In genomic region chr11:13448876-13449275, GRCh38 we compare ENCODE assay signal across 1 cellular context.
TF ChIP-seq lines count a peak whose summit lies in the region.

No MANE protein-coding gene starts in this region.

TF ChIP-seq in K562, 482 proteins besides CTCF, POLR2A, EP300 and RAD21 (continued from another document and continues in another):
- TF ChIP-seq USF2 (CRISPR knock-in tag; IDR thresholded peaks at IDR 0.05) (no peak), THRA (IDR thresholded peaks at IDR 0.05) (no peak), ZNF57 (CRISPR knock-in tag; IDR thresholded peaks at IDR 0.05) (no peak), ELF1 (tag; IDR thresholded peaks at IDR 0.05) (no peak), L3MBTL2 (IDR thresholded peaks at IDR 0.05) (peak; percentile 19; the same call in 1 of the 2 replicates), NFYB (IDR thresholded peaks at IDR 0.05; ENCODE audit: extremely low read depth, insufficient read length) (no peak), CC2D1A (IDR thresholded peaks at IDR 0.05) (peak; percentile 18; the same call in 1 of the 2 replicates), BHLHE40 (IDR thresholded peaks at IDR 0.05; ENCODE audit: low read length) (no peak), ZNF175 (CRISPR knock-in tag; IDR thresholded peaks at IDR 0.05; ENCODE audit: low read depth) (peak; percentile 35; the same call in 1 of the 2 replicates), LEF1 (IDR thresholded peaks at IDR 0.05) (no peak), ERF (CRISPR knock-in tag; IDR thresholded peaks at IDR 0.05) (no peak), ZNF778 (CRISPR knock-in tag; IDR thresholded peaks at IDR 0.05) (no peak), CREB1 (IDR thresholded peaks at IDR 0.05) (no peak), CREB1 (CRISPR knock-in tag; IDR thresholded peaks at IDR 0.05) (no peak), NR1H2 (CRISPR knock-in tag; IDR thresholded peaks at IDR 0.05) (no peak), ATF2 (CRISPR knock-in tag; IDR thresholded peaks at IDR 0.05) (no peak), ATF7 (IDR thresholded peaks at IDR 0.05) (peak; percentile 73), ZNF354B (CRISPR knock-in tag; IDR thresholded peaks at IDR 0.05) (no peak), ZNF75A (CRISPR knock-in tag; IDR thresholded peaks at IDR 0.05) (no peak), TRIM24 (IDR thresholded peaks at IDR 0.05) (peak; percentile 69 to 75), HOXB6 (CRISPR knock-in tag; IDR thresholded peaks at IDR 0.05; ENCODE audit: borderline replicate concordance) (no peak), BRD9 (IDR thresholded peaks at IDR 0.05; ENCODE audit: low read depth, partially characterized antibody) (no peak), RCOR1 (IDR thresholded peaks at IDR 0.05; ENCODE audit: borderline replicate concordance in 1 of 2, low read depth in 2 of 2, low read length in 2 of 2) (no peak), NR2F6 (CRISPR knock-in tag; IDR thresholded peaks at IDR 0.05) (no peak), RBM22 (IDR thresholded peaks at IDR 0.05; ENCODE audit: low read depth, low read length, poor library complexity, severe bottlenecking) (no peak), EHMT2 (IDR thresholded peaks at IDR 0.05) (no peak), SMAD4 (CRISPR knock-in tag; conservative IDR thresholded peaks at IDR 0.05) (peak; percentile 65; the same call in 1 of the 2 replicates), GABPA (tag; conservative IDR thresholded peaks at IDR 0.05; ENCODE audit: low read depth) (0 out of 2 replicates have a peak, but pooled peaks have one; percentile 13), XRCC5 (IDR thresholded peaks at IDR 0.05; ENCODE audit: low read depth, low read length) (no peak), BRD4 (IDR thresholded peaks at IDR 0.05) (0 out of 2 replicates have a peak, but pooled peaks have one; percentile 40), ZBED1 (IDR thresholded peaks at IDR 0.05) (no peak), PYGO2 (tag; IDR thresholded peaks at IDR 0.05) (no peak), RAD51 (IDR thresholded peaks at IDR 0.05; ENCODE audit: borderline replicate concordance, low read depth) (no peak), SMARCA4 (IDR thresholded peaks at IDR 0.05) (no peak), ZNF24 (IDR thresholded peaks at IDR 0.05) (no peak), SMAD3 (CRISPR knock-in tag; conservative IDR thresholded peaks at IDR 0.05) (no peak), ZNF217 (CRISPR knock-in tag; IDR thresholded peaks at IDR 0.05) (no peak), ZNF551 (CRISPR knock-in tag; IDR thresholded peaks at IDR 0.05) (no peak), TFAM (CRISPR knock-in tag; conservative IDR thresholded peaks at IDR 0.05) (no peak), ELK3 (CRISPR knock-in tag; IDR thresholded peaks at IDR 0.05) (no peak), TCFL5 (CRISPR knock-in tag; conservative IDR thresholded peaks at IDR 0.05) (no peak), ZKSCAN8 (CRISPR knock-in tag; IDR thresholded peaks at IDR 0.05) (no peak)
- TF ChIP-seq, protein P1, sequence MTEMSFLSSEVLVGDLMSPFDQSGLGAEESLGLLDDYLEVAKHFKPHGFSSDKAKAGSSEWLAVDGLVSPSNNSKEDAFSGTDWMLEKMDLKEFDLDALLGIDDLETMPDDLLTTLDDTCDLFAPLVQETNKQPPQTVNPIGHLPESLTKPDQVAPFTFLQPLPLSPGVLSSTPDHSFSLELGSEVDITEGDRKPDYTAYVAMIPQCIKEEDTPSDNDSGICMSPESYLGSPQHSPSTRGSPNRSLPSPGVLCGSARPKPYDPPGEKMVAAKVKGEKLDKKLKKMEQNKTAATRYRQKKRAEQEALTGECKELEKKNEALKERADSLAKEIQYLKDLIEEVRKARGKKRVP (CRISPR knock-in tag; IDR thresholded peaks at IDR 0.05), result peak; percentile 91
- TF ChIP-seq, protein P2, sequence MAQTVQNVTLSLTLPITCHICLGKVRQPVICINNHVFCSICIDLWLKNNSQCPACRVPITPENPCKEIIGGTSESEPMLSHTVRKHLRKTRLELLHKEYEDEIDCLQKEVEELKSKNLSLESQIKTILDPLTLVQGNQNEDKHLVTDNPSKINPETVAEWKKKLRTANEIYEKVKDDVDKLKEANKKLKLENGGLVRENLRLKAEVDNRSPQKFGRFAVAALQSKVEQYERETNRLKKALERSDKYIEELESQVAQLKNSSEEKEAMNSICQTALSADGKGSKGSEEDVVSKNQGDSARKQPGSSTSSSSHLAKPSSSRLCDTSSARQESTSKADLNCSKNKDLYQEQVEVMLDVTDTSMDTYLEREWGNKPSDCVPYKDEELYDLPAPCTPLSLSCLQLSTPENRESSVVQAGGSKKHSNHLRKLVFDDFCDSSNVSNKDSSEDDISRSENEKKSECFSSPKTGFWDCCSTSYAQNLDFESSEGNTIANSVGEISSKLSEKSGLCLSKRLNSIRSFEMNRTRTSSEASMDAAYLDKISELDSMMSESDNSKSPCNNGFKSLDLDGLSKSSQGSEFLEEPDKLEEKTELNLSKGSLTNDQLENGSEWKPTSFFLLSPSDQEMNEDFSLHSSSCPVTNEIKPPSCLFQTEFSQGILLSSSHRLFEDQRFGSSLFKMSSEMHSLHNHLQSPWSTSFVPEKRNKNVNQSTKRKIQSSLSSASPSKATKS (CRISPR knock-in tag; IDR thresholded peaks at IDR 0.05), result no peak
- TF ChIP-seq, protein P3, sequence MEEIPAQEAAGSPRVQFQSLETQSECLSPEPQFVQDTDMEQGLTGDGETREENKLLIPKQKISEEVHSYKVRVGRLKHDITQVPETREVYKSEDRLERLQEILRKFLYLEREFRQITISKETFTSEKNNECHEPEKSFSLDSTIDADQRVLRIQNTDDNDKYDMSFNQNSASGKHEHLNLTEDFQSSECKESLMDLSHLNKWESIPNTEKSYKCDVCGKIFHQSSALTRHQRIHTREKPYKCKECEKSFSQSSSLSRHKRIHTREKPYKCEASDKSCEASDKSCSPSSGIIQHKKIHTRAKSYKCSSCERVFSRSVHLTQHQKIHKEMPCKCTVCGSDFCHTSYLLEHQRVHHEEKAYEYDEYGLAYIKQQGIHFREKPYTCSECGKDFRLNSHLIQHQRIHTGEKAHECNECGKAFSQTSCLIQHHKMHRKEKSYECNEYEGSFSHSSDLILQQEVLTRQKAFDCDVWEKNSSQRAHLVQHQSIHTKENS (CRISPR knock-in tag; IDR thresholded peaks at IDR 0.05), result no peak
- TF ChIP-seq, protein P4, sequence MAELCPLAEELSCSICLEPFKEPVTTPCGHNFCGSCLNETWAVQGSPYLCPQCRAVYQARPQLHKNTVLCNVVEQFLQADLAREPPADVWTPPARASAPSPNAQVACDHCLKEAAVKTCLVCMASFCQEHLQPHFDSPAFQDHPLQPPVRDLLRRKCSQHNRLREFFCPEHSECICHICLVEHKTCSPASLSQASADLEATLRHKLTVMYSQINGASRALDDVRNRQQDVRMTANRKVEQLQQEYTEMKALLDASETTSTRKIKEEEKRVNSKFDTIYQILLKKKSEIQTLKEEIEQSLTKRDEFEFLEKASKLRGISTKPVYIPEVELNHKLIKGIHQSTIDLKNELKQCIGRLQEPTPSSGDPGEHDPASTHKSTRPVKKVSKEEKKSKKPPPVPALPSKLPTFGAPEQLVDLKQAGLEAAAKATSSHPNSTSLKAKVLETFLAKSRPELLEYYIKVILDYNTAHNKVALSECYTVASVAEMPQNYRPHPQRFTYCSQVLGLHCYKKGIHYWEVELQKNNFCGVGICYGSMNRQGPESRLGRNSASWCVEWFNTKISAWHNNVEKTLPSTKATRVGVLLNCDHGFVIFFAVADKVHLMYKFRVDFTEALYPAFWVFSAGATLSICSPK (IDR thresholded peaks at IDR 0.05; ENCODE audit: borderline replicate concordance), result no peak
- TF ChIP-seq, protein P5, sequence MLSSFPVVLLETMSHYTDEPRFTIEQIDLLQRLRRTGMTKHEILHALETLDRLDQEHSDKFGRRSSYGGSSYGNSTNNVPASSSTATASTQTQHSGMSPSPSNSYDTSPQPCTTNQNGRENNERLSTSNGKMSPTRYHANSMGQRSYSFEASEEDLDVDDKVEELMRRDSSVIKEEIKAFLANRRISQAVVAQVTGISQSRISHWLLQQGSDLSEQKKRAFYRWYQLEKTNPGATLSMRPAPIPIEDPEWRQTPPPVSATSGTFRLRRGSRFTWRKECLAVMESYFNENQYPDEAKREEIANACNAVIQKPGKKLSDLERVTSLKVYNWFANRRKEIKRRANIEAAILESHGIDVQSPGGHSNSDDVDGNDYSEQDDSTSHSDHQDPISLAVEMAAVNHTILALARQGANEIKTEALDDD (IDR thresholded peaks at IDR 0.05), result no peak
- TF ChIP-seq, protein P6, sequence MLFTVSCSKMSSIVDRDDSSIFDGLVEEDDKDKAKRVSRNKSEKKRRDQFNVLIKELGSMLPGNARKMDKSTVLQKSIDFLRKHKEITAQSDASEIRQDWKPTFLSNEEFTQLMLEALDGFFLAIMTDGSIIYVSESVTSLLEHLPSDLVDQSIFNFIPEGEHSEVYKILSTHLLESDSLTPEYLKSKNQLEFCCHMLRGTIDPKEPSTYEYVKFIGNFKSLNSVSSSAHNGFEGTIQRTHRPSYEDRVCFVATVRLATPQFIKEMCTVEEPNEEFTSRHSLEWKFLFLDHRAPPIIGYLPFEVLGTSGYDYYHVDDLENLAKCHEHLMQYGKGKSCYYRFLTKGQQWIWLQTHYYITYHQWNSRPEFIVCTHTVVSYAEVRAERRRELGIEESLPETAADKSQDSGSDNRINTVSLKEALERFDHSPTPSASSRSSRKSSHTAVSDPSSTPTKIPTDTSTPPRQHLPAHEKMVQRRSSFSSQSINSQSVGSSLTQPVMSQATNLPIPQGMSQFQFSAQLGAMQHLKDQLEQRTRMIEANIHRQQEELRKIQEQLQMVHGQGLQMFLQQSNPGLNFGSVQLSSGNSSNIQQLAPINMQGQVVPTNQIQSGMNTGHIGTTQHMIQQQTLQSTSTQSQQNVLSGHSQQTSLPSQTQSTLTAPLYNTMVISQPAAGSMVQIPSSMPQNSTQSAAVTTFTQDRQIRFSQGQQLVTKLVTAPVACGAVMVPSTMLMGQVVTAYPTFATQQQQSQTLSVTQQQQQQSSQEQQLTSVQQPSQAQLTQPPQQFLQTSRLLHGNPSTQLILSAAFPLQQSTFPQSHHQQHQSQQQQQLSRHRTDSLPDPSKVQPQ (CRISPR knock-in tag; IDR thresholded peaks at IDR 0.05; ENCODE audit: borderline replicate concordance), result no peak
- TF ChIP-seq, protein P7, sequence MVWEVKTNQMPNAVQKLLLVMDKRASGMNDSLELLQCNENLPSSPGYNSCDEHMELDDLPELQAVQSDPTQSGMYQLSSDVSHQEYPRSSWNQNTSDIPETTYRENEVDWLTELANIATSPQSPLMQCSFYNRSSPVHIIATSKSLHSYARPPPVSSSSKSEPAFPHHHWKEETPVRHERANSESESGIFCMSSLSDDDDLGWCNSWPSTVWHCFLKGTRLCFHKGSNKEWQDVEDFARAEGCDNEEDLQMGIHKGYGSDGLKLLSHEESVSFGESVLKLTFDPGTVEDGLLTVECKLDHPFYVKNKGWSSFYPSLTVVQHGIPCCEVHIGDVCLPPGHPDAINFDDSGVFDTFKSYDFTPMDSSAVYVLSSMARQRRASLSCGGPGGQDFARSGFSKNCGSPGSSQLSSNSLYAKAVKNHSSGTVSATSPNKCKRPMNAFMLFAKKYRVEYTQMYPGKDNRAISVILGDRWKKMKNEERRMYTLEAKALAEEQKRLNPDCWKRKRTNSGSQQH (CRISPR knock-in tag; IDR thresholded peaks at IDR 0.05), result no peak
- TF ChIP-seq, protein P8, sequence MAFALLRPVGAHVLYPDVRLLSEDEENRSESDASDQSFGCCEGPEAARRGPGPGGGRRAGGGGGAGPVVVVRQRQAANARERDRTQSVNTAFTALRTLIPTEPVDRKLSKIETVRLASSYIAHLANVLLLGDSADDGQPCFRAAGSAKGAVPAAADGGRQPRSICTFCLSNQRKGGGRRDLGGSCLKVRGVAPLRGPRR (CRISPR knock-in tag; IDR thresholded peaks at IDR 0.05), result no peak
- TF ChIP-seq, protein P9, sequence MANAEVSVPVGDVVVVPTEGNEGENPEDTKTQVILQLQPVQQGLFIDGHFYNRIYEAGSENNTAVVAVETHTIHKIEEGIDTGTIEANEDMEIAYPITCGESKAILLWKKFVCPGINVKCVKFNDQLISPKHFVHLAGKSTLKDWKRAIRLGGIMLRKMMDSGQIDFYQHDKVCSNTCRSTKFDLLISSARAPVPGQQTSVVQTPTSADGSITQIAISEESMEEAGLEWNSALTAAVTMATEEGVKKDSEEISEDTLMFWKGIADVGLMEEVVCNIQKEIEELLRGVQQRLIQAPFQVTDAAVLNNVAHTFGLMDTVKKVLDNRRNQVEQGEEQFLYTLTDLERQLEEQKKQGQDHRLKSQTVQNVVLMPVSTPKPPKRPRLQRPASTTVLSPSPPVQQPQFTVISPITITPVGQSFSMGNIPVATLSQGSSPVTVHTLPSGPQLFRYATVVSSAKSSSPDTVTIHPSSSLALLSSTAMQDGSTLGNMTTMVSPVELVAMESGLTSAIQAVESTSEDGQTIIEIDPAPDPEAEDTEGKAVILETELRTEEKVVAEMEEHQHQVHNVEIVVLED (CRISPR knock-in tag; IDR thresholded peaks at IDR 0.05), result no peak
